In the genomic region with DNA sequence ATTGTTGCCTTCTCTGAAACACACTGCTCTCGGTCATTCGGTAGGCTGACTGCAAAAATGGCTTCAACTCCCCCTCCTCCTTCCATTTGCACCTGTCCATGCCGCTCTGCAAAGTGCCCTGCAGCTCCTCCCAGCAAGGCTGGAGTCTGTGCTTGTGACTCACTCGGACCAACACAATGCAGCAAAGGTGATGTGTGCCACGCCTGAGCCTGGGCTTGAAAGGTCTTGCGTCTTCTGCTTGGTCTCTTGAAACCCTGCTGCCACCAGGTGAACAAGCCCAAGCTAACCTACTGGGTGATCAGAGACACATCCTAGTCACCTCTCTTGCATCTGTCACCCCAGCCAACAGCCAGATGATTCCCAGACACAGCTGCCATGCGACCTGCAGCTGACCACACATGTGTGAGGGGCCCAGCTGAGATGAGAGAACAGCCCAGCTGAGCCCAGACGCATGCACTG, we compare ENCODE assay signal across 13 cellular contexts.
DNase-seq lines count a peak whose midpoint lies in the region; ATAC-seq and TF ChIP-seq lines count a peak whose summit lies in the region.
"Had no signal": no experiment of that assay in that cellular context is flagged by ENCODE, and none has a peak within 500 bp of the region (broad histone marks: within the 10 kb centered on the region; RNA-seq: fewer than 3 reads in every experiment).

No MANE protein-coding gene starts in this region.

- no peaks in the 10 kb centered on the region for H3K27me3 Mint-ChIP-seq in MCF 10A (ENCODE audit: insufficient read depth, unreplicated experiment)
- peaks cover 0 to 4% of the 10 kb centered on the region in 2 donors for H3K27me3 Mint-ChIP-seq in stimulated activated naive B cell treated with anti-CD40 and anti-IgM and Interleukin-4, amounts not matched to agents 10 μg/mL and 1 μg/mL and 100 μg/mL, for 72 hours
- H3K27me3 Mint-ChIP-seq in progenitor cell of endocrine pancreas, result peaks cover 22% of the 10 kb centered on the region

- H3K4me3 ChIP-seq in breast epithelium, result no peak overlapping the region
- H3K4me3 ChIP-seq: GM23338 had no signal

- H3K4me1 Mint-ChIP-seq in MCF 10A (ENCODE audit: insufficient read depth, unreplicated experiment), result peaks cover 46% of the 10 kb centered on the region
- peaks cover 73 to 100% of the 10 kb centered on the region in 2 donors for H3K4me1 Mint-ChIP-seq in stimulated activated naive B cell treated with anti-CD40 and anti-IgM and Interleukin-4, amounts not matched to agents 10 μg/mL and 1 μg/mL and 100 μg/mL, for 72 hours
- H3K4me1 Mint-ChIP-seq in progenitor cell of endocrine pancreas (ENCODE audit: low read depth), result peaks cover 2% of the 10 kb centered on the region

- POLR2A ChIA-PET in MCF 10A (lab: Yijun Ruan, JAX), result interaction anchor here (0.9 to 1.4 kb wide), 4 partner anchors 9 to 209 kb away, joined by 3 to 6 read pairs (median 4); no protein-coding TSS in a partner anchor

- DNase-seq in MCF 10A (ENCODE audit: unreplicated experiment), result peak; percentile 74
- no peak for DNase-seq in breast epithelium (ENCODE audit: low spot score in 2 of 2)
- peak; percentile 68 for DNase-seq in NCI-H146 (lab: John Stamatoyannopoulos, UW)
- DNase-seq in epithelial cell of prostate (ENCODE audit: low read depth, low spot score), result peak; percentile 50
- no peak for DNase-seq in stimulated activated naive B cell treated with anti-CD40 and anti-IgM and Interleukin-4, amounts not matched to agents 10 μg/mL and 1 μg/mL and 100 μg/mL, for 72 hours
- no peak for DNase-seq in activated naive CD4-positive, alpha-beta T cell treated with Interleukin-2 at 50 U/mL for 16 hours
- no peak for DNase-seq in progenitor cell of endocrine pancreas (ENCODE audit: low spot score, unreplicated experiment)
- DNase-seq: activated CD4-positive, alpha-beta T cell treated with anti-CD3 and anti-CD28 coated beads, Interleukin-2, amount 50 U/mL, for 1 hour; activated naive CD4-positive, alpha-beta T cell treated with anti-CD3 and anti-CD28 coated beads, Interleukin-2, amount 50 U/mL, for 16 hours; naive thymus-derived CD4-positive, alpha-beta T cell; NK-92 treated with Interleukin-12 subunit alpha and Interleukin-12 subunit beta, amount 100 ng/mL, for 24 hours had no signal

- no peaks in the 10 kb centered on the region for H3K36me3 ChIP-seq in breast epithelium

- no peaks in the 10 kb centered on the region for H3K9me3 ChIP-seq in breast epithelium

- intact Hi-C loops in MCF 10A (cut with micrococcal nuclease), result no loop called here
- intact Hi-C loops in breast epithelium (cut with DNase I; ENCODE audit: low total_unique reads), result no loop called here

- no peaks in the 10 kb centered on the region for H3K27me3 ChIP-seq in breast epithelium

- H3K9me3 Mint-ChIP-seq in MCF 10A (ENCODE audit: unreplicated experiment) (no peaks in the 10 kb centered on the region), progenitor cell of endocrine pancreas (ENCODE audit: low read depth) (no peaks in the 10 kb centered on the region)
- H3K9me3 Mint-ChIP-seq in stimulated activated naive B cell treated with anti-CD40 and anti-IgM and Interleukin-4, amounts not matched to agents 10 μg/mL and 1 μg/mL and 100 μg/mL, for 72 hours, result peaks cover 4 to 7% of the 10 kb centered on the region in 2 donors
- H3K9me3 Mint-ChIP-seq: GM23338 had no signal

- ATAC-seq in stimulated activated naive B cell treated with anti-CD40 and anti-IgM and Interleukin-4, amounts not matched to agents 10 μg/mL and 1 μg/mL and 100 μg/mL, for 72 hours (replicated peaks), result no peak
- ATAC-seq in HG02938 (IDR thresholded peaks at IDR 0.05; ENCODE audit: unreplicated experiment), result no peak
- ATAC-seq: GM23338 had no signal

- peak overlapping the region; percentile 4 for H3K4me3 Mint-ChIP-seq in MCF 10A (ENCODE audit: unreplicated experiment)
- peak overlapping the region; percentile 23 to 52 for H3K4me3 Mint-ChIP-seq in stimulated activated naive B cell treated with anti-CD40 and anti-IgM and Interleukin-4, amounts not matched to agents 10 μg/mL and 1 μg/mL and 100 μg/mL, for 72 hours
- H3K4me3 Mint-ChIP-seq in progenitor cell of endocrine pancreas (ENCODE audit: low read depth), result no peak overlapping the region
- H3K4me3 Mint-ChIP-seq: GM23338; naive thymus-derived CD4-positive, alpha-beta T cell had no signal

- CTCF ChIA-PET in MCF 10A (lab: Yijun Ruan, JAX), result interaction anchor here (0.6 to 2.0 kb wide), 4 partner anchors 12 to 1874 kb away, joined by 3 to 9 read pairs (median 3); no protein-coding TSS in a partner anchor

- TF ChIP-seq CTCF in MCF 10A (IDR thresholded peaks at IDR 0.05; ENCODE audit: unreplicated experiment) (no peak), breast epithelium (IDR thresholded peaks at IDR 0.05) (no peak), progenitor cell of endocrine pancreas (IDR thresholded peaks at IDR 0.05; ENCODE audit: unreplicated experiment) (no peak)

- H3K27ac ChIP-seq in breast epithelium, result no peak overlapping the region
- peak overlapping the region; percentile 90 for H3K27ac ChIP-seq in epithelial cell of prostate

- TF ChIP-seq POLR2A in breast epithelium (IDR thresholded peaks at IDR 0.05), result no peak

- H3K27ac Mint-ChIP-seq in MCF 10A (ENCODE audit: low read depth, unreplicated experiment) (no peak overlapping the region), progenitor cell of endocrine pancreas (no peak overlapping the region)
- H3K27ac Mint-ChIP-seq in stimulated activated naive B cell treated with anti-CD40 and anti-IgM and Interleukin-4, amounts not matched to agents 10 μg/mL and 1 μg/mL and 100 μg/mL, for 72 hours, result peak overlapping the region; percentile 92
- H3K27ac Mint-ChIP-seq: GM23338 had no signal

- no TSS peak for BruUV-seq in MCF 10A (replicated peaks; lab: Mats Ljungman, UMichigan)

- H3K4me1 ChIP-seq in breast epithelium, result no peaks in the 10 kb centered on the region

- H3K36me3 Mint-ChIP-seq in MCF 10A (ENCODE audit: insufficient read depth, unreplicated experiment), result no peaks in the 10 kb centered on the region
- H3K36me3 Mint-ChIP-seq in stimulated activated naive B cell treated with anti-CD40 and anti-IgM and Interleukin-4, amounts not matched to agents 10 μg/mL and 1 μg/mL and 100 μg/mL, for 72 hours, result peaks cover 44 to 68% of the 10 kb centered on the region in 2 donors
- H3K36me3 Mint-ChIP-seq in progenitor cell of endocrine pancreas (ENCODE audit: insufficient read depth), result no peaks in the 10 kb centered on the region
- H3K36me3 Mint-ChIP-seq: naive thymus-derived CD4-positive, alpha-beta T cell had no signal

Comparison
In these comparisons a context has a peak if more than half of its experiments do, and no peak if none do; other contexts are left out.
1. DNase-seq: peak in MCF 10A (single experiment), NCI-H146 (single experiment) and epithelial cell of prostate (single experiment); none in breast epithelium (0 of 2), stimulated activated naive B cell treated with anti-CD40 and anti-IgM and Interleukin-4, amounts not matched to agents 10 μg/mL and 1 μg/mL and 100 μg/mL, for 72 hours (single experiment), activated naive CD4-positive, alpha-beta T cell treated with Interleukin-2 at 50 U/mL for 16 hours (single experiment) and progenitor cell of endocrine pancreas (single experiment).